9 cellular contexts compared by ENCODE assay signal in genomic region chr10:93481213-93481930, GRCh38. TPM values are rescaled to one million over a fixed set of nuclear protein-coding genes. Genes with fewer than 3 reads are reported as not detected.
DNase-seq lines count a peak whose midpoint lies in the region; ATAC-seq and TF ChIP-seq lines count a peak whose summit lies in the region.
"Had no signal": no experiment of that assay in that cellular context is flagged by ENCODE, and none has a peak within 500 bp of the region (broad histone marks: within the 10 kb centered on the region; RNA-seq: fewer than 3 reads in every experiment).

No MANE protein-coding gene starts in this region.

- H3K36me3 ChIP-seq in HUES64 (ENCODE audit: insufficient read depth, low read length) (no peaks in the 10 kb centered on the region), iPS-20b (ENCODE audit: insufficient read depth, low read depth, low read length) (no peaks in the 10 kb centered on the region)

- no peak overlapping the region for H3K27ac ChIP-seq in HUES64 (ENCODE audit: low read depth, low read length)
- peak overlapping the region; percentile 66 for H3K27ac ChIP-seq in angular gyrus (ENCODE audit: low read depth, low read length)
- no peak overlapping the region for H3K27ac ChIP-seq in iPS-20b (ENCODE audit: low read length)
- H3K27ac ChIP-seq: VCaP had no signal

- DNase-seq in stimulated activated effector memory CD8-positive, alpha-beta T cell treated with anti-CD3 and anti-CD28 coated beads, Interleukin-12 subunit alpha, Interleukin-12 subunit beta, amount 100 ng/mL, for 72 hours (ENCODE audit: low spot score in 2 of 2) = no peak
- DNase-seq in GM13977 (ENCODE audit: low spot score) (no peak), GM10266 (ENCODE audit: extremely low spot score) (no peak), DMS114 treated with DMSO at 0.1 percent for 48 hours (lab: John Stamatoyannopoulos, UW; ENCODE audit: unreplicated experiment) (no peak)

- no peak for ATAC-seq in stimulated activated effector memory CD8-positive, alpha-beta T cell treated with anti-CD3 and anti-CD28 coated beads, Interleukin-12 subunit alpha, Interleukin-12 subunit beta, amount 100 ng/mL, for 72 hours
- no peak for ATAC-seq in HG03342 (IDR thresholded peaks at IDR 0.05; ENCODE audit: unreplicated experiment)

- WGBS in HUES64 = 75% methylated on average over 6 of the region's 6 CpGs

- H3K4me3 Mint-ChIP-seq in stimulated activated effector memory CD8-positive, alpha-beta T cell treated with anti-CD3 and anti-CD28 coated beads, Interleukin-12 subunit alpha, Interleukin-12 subunit beta, amount 100 ng/mL, for 72 hours = peak overlapping the region; percentile 83

- peak overlapping the region; percentile 96 for H3K27ac Mint-ChIP-seq in stimulated activated effector memory CD8-positive, alpha-beta T cell treated with anti-CD3 and anti-CD28 coated beads, Interleukin-12 subunit alpha, Interleukin-12 subunit beta, amount 100 ng/mL, for 72 hours

- H3K9me3 ChIP-seq in HUES64 (ENCODE audit: insufficient read depth, low read depth, low read length) = no peaks in the 10 kb centered on the region
- no peaks in the 10 kb centered on the region for H3K9me3 ChIP-seq in iPS-20b (ENCODE audit: insufficient read depth, low read depth, low read length)

- H3K4me3 ChIP-seq in HUES64 (ENCODE audit: low read length) (peak overlapping the region; percentile 76), iPS-20b (ENCODE audit: low read length) (peak overlapping the region; percentile 94)

- H3K9me3 Mint-ChIP-seq in stimulated activated effector memory CD8-positive, alpha-beta T cell treated with anti-CD3 and anti-CD28 coated beads, Interleukin-12 subunit alpha, Interleukin-12 subunit beta, amount 100 ng/mL, for 72 hours = no peaks in the 10 kb centered on the region

- peaks cover 6% of the 10 kb centered on the region for H3K36me3 Mint-ChIP-seq in stimulated activated effector memory CD8-positive, alpha-beta T cell treated with anti-CD3 and anti-CD28 coated beads, Interleukin-12 subunit alpha, Interleukin-12 subunit beta, amount 100 ng/mL, for 72 hours

- H3K4me1 ChIP-seq in HUES64 (ENCODE audit: insufficient read depth, low read length) (peaks cover 10% of the 10 kb centered on the region; the same call in 1 of the 2 replicates), iPS-20b (ENCODE audit: insufficient read depth, low read length) (peaks cover 4% of the 10 kb centered on the region; the same call in 1 of the 2 replicates)

- H3K9ac ChIP-seq in HUES64 (ENCODE audit: low read depth, low read length) (peak overlapping the region; percentile 55; the same call in 1 of the 2 replicates), iPS-20b (ENCODE audit: low read depth, low read length) (peak overlapping the region; percentile 81; the same call in 1 of the 2 replicates)

- H3K4me1 Mint-ChIP-seq in stimulated activated effector memory CD8-positive, alpha-beta T cell treated with anti-CD3 and anti-CD28 coated beads, Interleukin-12 subunit alpha, Interleukin-12 subunit beta, amount 100 ng/mL, for 72 hours = peaks cover 5% of the 10 kb centered on the region

- TF ChIP-seq CTCF in GM13977 (IDR thresholded peaks at IDR 0.05; ENCODE audit: extremely low read depth, insufficient read depth, missing control alignments) = no peak
- no peak for TF ChIP-seq CTCF in GM10266 (IDR thresholded peaks at IDR 0.05; ENCODE audit: control insufficient read depth, insufficient read depth, low read depth, missing control alignments)

- H3K27me3 ChIP-seq in HUES64 (ENCODE audit: insufficient read depth, low read length) = peaks cover 4% of the 10 kb centered on the region; the same call in 1 of the 2 replicates
- H3K27me3 ChIP-seq in iPS-20b (ENCODE audit: insufficient read depth, low read length) = peaks cover 19% of the 10 kb centered on the region

- in situ Hi-C loops in GM13977 (cut with MboI; ENCODE audit: low pct_unique_long_range_greater_than_20kb, low sequenced_read_pairs, unreplicated experiment) = loop anchor here (25.0 kb wide), 1 partner anchor 394 kb away; no protein-coding TSS in a partner anchor

RNA-seq across cellular contexts. Expression of gene MYOF, which starts 0.8 kb away (rescaled TPM):
- polyA plus RNA-seq in HUES64 (2013, experiment 1 of 2) = 2.8 TPM
- polyA plus RNA-seq in HUES64 (2013, experiment 2 of 2) = 3.5 TPM

RNA-seq across cellular contexts. Expression of gene CEP55, which starts 15.0 kb away (rescaled TPM):
- polyA plus RNA-seq in HUES64 (2013, experiment 1 of 2) = 19.7 TPM
- 25.0 TPM for polyA plus RNA-seq in HUES64 (2013, experiment 2 of 2)
